ENCODE assay signal across 13 cellular contexts in genomic region chr2:177679611-177680530, GRCh38.
"Had no signal": no experiment of that assay in that cellular context is flagged by ENCODE, and none has a peak within 500 bp of the region (broad histone marks: within the 10 kb centered on the region; RNA-seq: fewer than 3 reads in every experiment).

No MANE protein-coding gene starts in this region.

- H3K36me3 ChIP-seq: neutrophil had no signal

- H3K9ac ChIP-seq: parathyroid adenoma had no signal

- H3K9me3 ChIP-seq: neutrophil had no signal

- DNase-seq: activated CD4-positive, alpha-beta memory T cell treated with anti-CD3 and anti-CD28 coated beads, Interleukin-2, amount 10 ng/mL, durations not matched to agents 7 days and 5 days; activated effector memory CD4-positive, alpha-beta T cell treated with Interleukin-2 at 50 U/mL for 16 hours; activated naive CD4-positive, alpha-beta T cell treated with anti-CD3 and anti-CD28 coated beads, Interleukin-2, amount 50 U/mL, for 16 hours; activated T-cell treated with anti-CD3 and anti-CD28 coated beads, Interleukin-2, amount 50 U/mL, for 4 hours; foreskin keratinocyte; head of caudate nucleus; left cardiac atrium; naive thymus-derived CD8-positive, alpha-beta T cell; stimulated activated CD4-positive, alpha-beta T cell treated with anti-CD3 and anti-CD28 coated beads, Interleukin-15, amount 100 ng/mL, for 24 hours; stimulated activated CD4-positive, alpha-beta T cell treated with anti-CD3 and anti-CD28 coated beads, Interleukin-4, amount 100 ng/mL, for 24 hours; stimulated activated naive CD4-positive, alpha-beta T cell treated with Interleukin-2 at 50 U/mL for 16 hours had no signal

- H3K27ac ChIP-seq: foreskin keratinocyte, neutrophil, parathyroid adenoma had no signal

- ATAC-seq: activated T-cell treated with anti-CD3 and anti-CD28 coated beads, Interleukin-2, amount 50 U/mL, for 4 hours; foreskin keratinocyte; naive thymus-derived CD8-positive, alpha-beta T cell had no signal

- H3K4me1 ChIP-seq: foreskin keratinocyte had no signal
